Comparison of ENCODE assay signal across 2 cellular contexts in genomic region chrX:111376897-111377601, GRCh38.
TF ChIP-seq lines count a peak whose summit lies in the region.

No MANE protein-coding gene starts in this region.

TF ChIP-seq in GM23338, 12 proteins besides CTCF, POLR2A, EP300 and RAD21:
- TF ChIP-seq ZNF462 (CRISPR knock-in tag; IDR thresholded peaks at IDR 0.05) (no peak), NANOG (IDR thresholded peaks at IDR 0.05; ENCODE audit: borderline replicate concordance) (no peak), POLR2AphosphoS5 (IDR thresholded peaks at IDR 0.05; ENCODE audit: low read depth) (no peak), EZH2 (IDR thresholded peaks at IDR 0.05; ENCODE audit: low read depth, unreplicated experiment) (no peak), ZNF331 (CRISPR knock-in tag; IDR thresholded peaks at IDR 0.05; ENCODE audit: low read depth) (no peak), CREB1 (CRISPR knock-in tag; IDR thresholded peaks at IDR 0.05; ENCODE audit: low read depth) (no peak), STAT1 (IDR thresholded peaks at IDR 0.05; ENCODE audit: unreplicated experiment) (no peak), ETS1 (IDR thresholded peaks at IDR 0.05) (no peak), EZH2phosphoT487 (IDR thresholded peaks at IDR 0.05; ENCODE audit: unreplicated experiment) (no peak), ZNF114 (CRISPR knock-in tag; IDR thresholded peaks at IDR 0.05) (no peak), REST (IDR thresholded peaks at IDR 0.05; ENCODE audit: unreplicated experiment) (no peak), JUNB (IDR thresholded peaks at IDR 0.05; ENCODE audit: unreplicated experiment) (no peak)

TF ChIP-seq in HepG2, 621 proteins besides CTCF, POLR2A, EP300 and RAD21:
- TF ChIP-seq TSC22D2 (CRISPR knock-in tag; IDR thresholded peaks at IDR 0.05; ENCODE audit: borderline replicate concordance) (no peak), HOXD1 (CRISPR knock-in tag; IDR thresholded peaks at IDR 0.05) (no peak), REXO4 (CRISPR knock-in tag; IDR thresholded peaks at IDR 0.05; ENCODE audit: borderline replicate concordance) (no peak), FOSL1 (CRISPR knock-in tag; IDR thresholded peaks at IDR 0.05; ENCODE audit: borderline replicate concordance) (no peak), ZNF770 (CRISPR knock-in tag; IDR thresholded peaks at IDR 0.05) (no peak), ZIK1 (CRISPR knock-in tag; IDR thresholded peaks at IDR 0.05; ENCODE audit: borderline replicate concordance, low read depth) (no peak), ZNF382 (CRISPR knock-in tag; IDR thresholded peaks at IDR 0.05; ENCODE audit: borderline replicate concordance) (no peak), ISX (CRISPR knock-in tag; conservative IDR thresholded peaks at IDR 0.05) (no peak)
